In genomic region chr13:113924184-113924583, GRCh38 we compare ENCODE assay signal across 16 cellular contexts. TPM values are rescaled to one million over a fixed set of nuclear protein-coding genes. Genes with fewer than 3 reads are reported as not detected.
DNase-seq lines count a peak whose midpoint lies in the region; ATAC-seq and TF ChIP-seq lines count a peak whose summit lies in the region.
"Had no signal": no experiment of that assay in that cellular context is flagged by ENCODE, and none has a peak within 500 bp of the region (broad histone marks: within the 10 kb centered on the region; RNA-seq: fewer than 3 reads in every experiment).

No MANE protein-coding gene starts in this region.

- H3K36me3 ChIP-seq in IMR-90 (ENCODE audit: control insufficient read depth, insufficient read depth, low read length) (no peaks in the 10 kb centered on the region), RWPE2 (ENCODE audit: low read depth) (no peaks in the 10 kb centered on the region)
- H3K36me3 ChIP-seq: BE2C, HAP-1 had no signal

- H3K4me3 ChIP-seq in IMR-90 (ENCODE audit: insufficient read depth, low read depth, low read length) (no peak overlapping the region), RWPE2 (ENCODE audit: severe bottlenecking) (no peak overlapping the region)
- H3K4me3 ChIP-seq: A549, HAP-1 had no signal

- H3K4me2 ChIP-seq in IMR-90 (ENCODE audit: low read depth, low read length), result no peak overlapping the region
- H3K4me2 ChIP-seq: A549 had no signal

- H3K4me1 ChIP-seq in IMR-90 (ENCODE audit: control insufficient read depth, insufficient read depth, low read length), result peaks cover 21% of the 10 kb centered on the region
- no peaks in the 10 kb centered on the region for H3K4me1 ChIP-seq in RWPE2 (ENCODE audit: insufficient read depth, poor library complexity, severe bottlenecking)
- H3K4me1 ChIP-seq: A549, BE2C, HAP-1 had no signal

- H4K5ac ChIP-seq in IMR-90 (ENCODE audit: low read depth, low read length), result no peak overlapping the region

- no peak overlapping the region for H3K18ac ChIP-seq in IMR-90 (ENCODE audit: low read depth, low read length)

- H2BK20ac ChIP-seq in IMR-90 (ENCODE audit: low read depth, low read length), result no peak overlapping the region

- H3K4me3 Mint-ChIP-seq in type B pancreatic cell, result no peak overlapping the region
- H3K4me3 Mint-ChIP-seq in CD14-positive monocyte, result no peak overlapping the region
- H3K4me3 Mint-ChIP-seq: CD8-positive, alpha-beta T cell; HFFc6 had no signal

- H3K14ac ChIP-seq in IMR-90 (replicated peaks; ENCODE audit: low read depth, low read length), result no peak overlapping the region

- peaks cover 24% of the 10 kb centered on the region for H3K9me1 ChIP-seq in IMR-90 (ENCODE audit: insufficient read depth, low read length)

- POLR2A ChIA-PET in IMR-90 (lab: Charles Lee; ENCODE audit: unreplicated experiment), result no interaction called here

- H3K9ac ChIP-seq in IMR-90 (ENCODE audit: low read depth, low read length), result no peak overlapping the region

- H3K27me3 ChIP-seq in IMR-90 (ENCODE audit: control insufficient read depth, insufficient read depth, low read length) (no peaks in the 10 kb centered on the region), RWPE2 (ENCODE audit: insufficient read depth, poor library complexity, severe bottlenecking) (no peaks in the 10 kb centered on the region)
- H3K27me3 ChIP-seq: BE2C had no signal

- CTCF ChIA-PET in IMR-90 (lab: Yijun Ruan, JAX), result no interaction called here

- H3K36me3 Mint-ChIP-seq in type B pancreatic cell (no peaks in the 10 kb centered on the region), CD14-positive monocyte (peaks cover 0 to 2% of the 10 kb centered on the region in 2 donors)
- H3K36me3 Mint-ChIP-seq: CD8-positive, alpha-beta T cell had no signal

- H3K27ac ChIP-seq in IMR-90 (ENCODE audit: insufficient read depth, low read length) (no peak overlapping the region), RWPE2 (ENCODE audit: poor library complexity, severe bottlenecking) (no peak overlapping the region)
- H3K27ac ChIP-seq: A549, C4-2B had no signal

- ATAC-seq in IMR-90 (ENCODE audit: low read depth) (no peak), RWPE2 (ENCODE audit: low read depth) (no peak), omental fat pad (ENCODE audit: low FRiP score) (no peak), GM18867 (IDR thresholded peaks at IDR 0.05; ENCODE audit: unreplicated experiment) (no peak)
- ATAC-seq: A549; CD8-positive, alpha-beta T cell had no signal

- no peak overlapping the region for H2AK9ac ChIP-seq in IMR-90 (replicated peaks; ENCODE audit: low read depth, low read length, poor library complexity)

- H3K9me3 ChIP-seq in IMR-90 (ENCODE audit: control insufficient read depth, insufficient read depth, low read length), result peaks cover 8% of the 10 kb centered on the region
- peaks cover 11% of the 10 kb centered on the region for H3K9me3 ChIP-seq in RWPE2 (ENCODE audit: severe bottlenecking)
- H3K9me3 ChIP-seq: BE2C, HAP-1 had no signal

- H2BK15ac ChIP-seq in IMR-90 (ENCODE audit: low read depth, low read length), result no peak overlapping the region

- H4K8ac ChIP-seq in IMR-90 (ENCODE audit: low read depth in 2 of 2, low read length in 2 of 2), result no peak overlapping the region

- peak overlapping the region; percentile 41; the same call in 1 of the 2 replicates for H3K4ac ChIP-seq in IMR-90 (ENCODE audit: low read depth, low read length)

- H3K79me1 ChIP-seq in IMR-90 (ENCODE audit: low read depth in 1 of 2, low read length in 2 of 2), result peaks cover 0 to 24% of the 10 kb centered on the region in 2 experiments; a peak in 2 of 4 replicates

- peaks cover 13% of the 10 kb centered on the region for H3K9me3 Mint-ChIP-seq in type B pancreatic cell
- H3K9me3 Mint-ChIP-seq in CD14-positive monocyte, result peaks cover 8 to 21% (median 17%) of the 10 kb centered on the region in 7 donors

- intact Hi-C loops in IMR-90 (cut with micrococcal nuclease), result no loop called here
- intact Hi-C loops in CD14-positive monocyte (cut with micrococcal nuclease), result no loop called here

- in situ Hi-C loops in IMR-90 (cut with MboI; ENCODE audit: low sequenced_read_pairs), result no loop called here

- H3K4me1 Mint-ChIP-seq in type B pancreatic cell (ENCODE audit: unreplicated experiment) (peaks cover 8% of the 10 kb centered on the region), CD14-positive monocyte (peaks cover 13% of the 10 kb centered on the region)

- DNase-seq in IMR-90 (no peak), RWPE2 (ENCODE audit: low spot score) (peak; percentile 9), omental fat pad (ENCODE audit: low spot score) (peak; percentile 5), type B pancreatic cell (ENCODE audit: extremely low spot score, unreplicated experiment) (peak; percentile 6), CD14-positive monocyte (ENCODE audit: low spot score) (no peak), NOMO-1 treated with dmso at 0.1 percent for 144 hours (lab: John Stamatoyannopoulos, UW; ENCODE audit: unreplicated experiment) (no peak)
- DNase-seq: BE2C; CD8-positive, alpha-beta T cell; COR-L47; DND-41; GDM1; HFFc6 had no signal

- TF ChIP-seq CTCF in IMR-90 (conservative IDR thresholded peaks at IDR 0.05; ENCODE audit: low read depth, low read length) (no peak), RWPE2 (IDR thresholded peaks at IDR 0.05; ENCODE audit: poor library complexity, severe bottlenecking) (no peak), omental fat pad (IDR thresholded peaks at IDR 0.05) (no peak), type B pancreatic cell (conservative IDR thresholded peaks at IDR 0.05) (no peak), CD14-positive monocyte (IDR thresholded peaks at IDR 0.05) (no peak)

- dilution Hi-C loops in IMR-90 (cut with HindIII; ENCODE audit: low sequenced_read_pairs, unreplicated experiment), result no loop called here

- TF ChIP-seq RAD21 in IMR-90 (IDR thresholded peaks at IDR 0.05; ENCODE audit: low read length), result no peak

- no peak overlapping the region for H2AFZ ChIP-seq in IMR-90 (replicated peaks; ENCODE audit: low read length, poor library complexity)

- no TSS peak for BruUV-seq in IMR-90 (replicated peaks; lab: Mats Ljungman, UMichigan)

- no peak overlapping the region for H3K56ac ChIP-seq in IMR-90 (ENCODE audit: extremely low read depth, insufficient read depth, low read length)

- H4K91ac ChIP-seq in IMR-90 (ENCODE audit: insufficient read depth, low read depth, low read length), result 0 out of 2 replicates have a peak overlapping the region, but pooled peaks have one; percentile 15

- no peak overlapping the region for H2AK5ac ChIP-seq in IMR-90 (ENCODE audit: low read depth, low read length)

- H3K27ac Mint-ChIP-seq in type B pancreatic cell (no peak overlapping the region), CD14-positive monocyte (no peak overlapping the region)
- H3K27ac Mint-ChIP-seq: CD8-positive, alpha-beta T cell; HFFc6 had no signal

- no peak for TF ChIP-seq POLR2A in IMR-90 (IDR thresholded peaks at IDR 0.05; ENCODE audit: low read depth, low read length)

- no peak overlapping the region for H3K23ac ChIP-seq in IMR-90 (ENCODE audit: low read depth, low read length)

- H2BK5ac ChIP-seq in IMR-90 (ENCODE audit: low read depth, low read length, poor library complexity, severe bottlenecking), result no peak overlapping the region

- no peaks in the 10 kb centered on the region for H3K27me3 Mint-ChIP-seq in type B pancreatic cell
- H3K27me3 Mint-ChIP-seq in CD14-positive monocyte (ENCODE audit: low read depth in 3 of 3), result peaks cover 19 to 57% (median 21%) of the 10 kb centered on the region in 3 donors

- 0 out of 2 replicates have a peak, but pooled peaks cover 4% of the 10 kb centered on the region for H4K20me1 ChIP-seq in IMR-90 (ENCODE audit: insufficient read depth, low read length)

- peak overlapping the region; percentile 54; the same call in 1 of the 2 replicates for H2BK120ac ChIP-seq in IMR-90 (ENCODE audit: low read depth, low read length)

- 100% methylated on average over 1 of the region's 2 CpGs; no CpG with 5 or more reads in 1 of the 2 experiments for WGBS in IMR-90 (ENCODE audit: extremely low coverage in 2 of 2, insufficient read length in 1 of 2), 2 experiments

TF ChIP-seq in IMR-90, 13 proteins besides CTCF, POLR2A, EP300 and RAD21:
- TF ChIP-seq RCOR1 (IDR thresholded peaks at IDR 0.05; ENCODE audit: insufficient replicate concordance, low read length), result no peak
- no peak for TF ChIP-seq MAFK (IDR thresholded peaks at IDR 0.05; ENCODE audit: low read depth, low read length)
- no peak for TF ChIP-seq MXI1 (IDR thresholded peaks at IDR 0.05; ENCODE audit: borderline replicate concordance, low read depth, low read length)

RNA-seq across cellular contexts. Expression of gene C13orf46, which starts 49.7 kb away (rescaled TPM):
- total RNA-seq in IMR-90 (2012; rRNA removed), result under 0.01 TPM in 2 replicates
- 2.1 and 2.5 TPM in 2 replicates for polyA plus RNA-seq in IMR-90 (2012; rRNA removed)
- polyA plus RNA-seq in IMR-90 (2012; cell fraction: cytosol; rRNA removed), result 1.7 and 1.8 TPM in 2 replicates
- 8.9 and 10.0 TPM in 2 replicates for polyA plus RNA-seq in IMR-90 (2012; cell fraction: nucleus; rRNA removed; ENCODE audit: low replicate concordance)
- 1 to 10 TPM in 2 of 4 donors, under 1 TPM in 2; 0.13 to 6.9 (median 1.6) TPM for total RNA-seq in omental fat pad
- 0.29 TPM in 1 of 2 replicates, not detected in the other for total RNA-seq in type B pancreatic cell (ENCODE audit: low replicate concordance)
- polyA plus RNA-seq in CD14-positive monocyte, result under 1 TPM in 1 of 2 donors, not detected in 1; 0.05 TPM

Comparison
In these comparisons a context has a peak if more than half of its experiments do, and no peak if none do; other contexts are left out.
1. DNase-seq: peak in RWPE2 (single experiment), omental fat pad (single experiment) and type B pancreatic cell (single experiment); none in IMR-90 (single experiment), CD14-positive monocyte (single experiment) and NOMO-1 treated with dmso at 0.1 percent for 144 hours (single experiment).